ENCODE assay signal across 10 cellular contexts in genomic region chr7:6051185-6051584, GRCh38. TPM values are rescaled to one million over a fixed set of nuclear protein-coding genes. Genes with fewer than 3 reads are reported as not detected.
DNase-seq lines count a peak whose midpoint lies in the region; ATAC-seq, FAIRE-seq and TF ChIP-seq lines count a peak whose summit lies in the region.
"Not testable (repeated sequence)": the region's sequence is repeated elsewhere in the genome, so short reads cannot be mapped to it uniquely, and the experiment has no call there.
"Had no signal": no experiment of that assay in that cellular context is flagged by ENCODE, and none has a peak within 500 bp of the region (broad histone marks: within the 10 kb centered on the region; RNA-seq: fewer than 3 reads in every experiment).

No MANE protein-coding gene starts in this region.

- H3K4me2 ChIP-seq in A549 = peak overlapping the region; percentile 3; the same call in 1 of the 3 replicates
- not testable (repeated sequence) for H3K4me2 ChIP-seq in hepatocyte

- 89% methylated on average over 9 of the region's 9 CpGs for WGBS in A549 (ENCODE audit: missing lambda C conversion rate)
- 88% methylated on average over 8 of the region's 9 CpGs for WGBS in hepatocyte (ENCODE audit: low lambda C conversion rate, missing lambda C conversion rate)
- WGBS in spleen, 5 donors = 94 to 99% (median 97%) methylated on average over 9 of the region's 9 CpGs

- FAIRE-seq in A549 (lab: Jason Lieb, UNC) = not testable (repeated sequence)

- TF ChIP-seq POLR2A in A549 (IDR thresholded peaks at IDR 0.05; ENCODE audit: low read length); spleen (IDR thresholded peaks at IDR 0.05): not testable (repeated sequence)

- CTCF ChIA-PET in A549 (lab: Yijun Ruan, JAX) = interaction anchor here (1.2 to 1.6 kb wide), 2 partner anchors 26 to 194 kb away, joined by 3 to 5 read pairs; no protein-coding TSS in a partner anchor

- TF ChIP-seq EP300 in A549 (IDR thresholded peaks at IDR 0.05) = not testable (repeated sequence)

- not testable (repeated sequence) for TF ChIP-seq CTCF in A549 (IDR thresholded peaks at IDR 0.05); VCaP (conservative IDR thresholded peaks at IDR 0.05); hepatocyte (IDR thresholded peaks at IDR 0.05; ENCODE audit: poor library complexity); lower lobe of right lung (IDR thresholded peaks at IDR 0.05); spleen (IDR thresholded peaks at IDR 0.05 in 8 of 11, conservative IDR thresholded peaks at IDR 0.05 in 3 of 11)

- not testable (repeated sequence) for ATAC-seq in A549, lower lobe of right lung

- not testable (repeated sequence) for H4K20me1 ChIP-seq in hepatocyte (ENCODE audit: insufficient read depth, poor library complexity, severe bottlenecking)

- intact Hi-C loops in lower lobe of right lung (cut with DNase I); spleen (cut with DNase I; ENCODE audit: low total_unique reads): not testable (repeated sequence)

- H3K4me1 ChIP-seq in A549 = peaks cover 26% of the 10 kb centered on the region
- not testable (repeated sequence) for H3K4me1 ChIP-seq in hepatocyte (ENCODE audit: insufficient read depth); lower lobe of right lung; spleen

- H3K4me3 ChIP-seq in A549, hepatocyte, lower lobe of right lung, spleen: not testable (repeated sequence)

- not testable (repeated sequence) for H3K27me3 ChIP-seq in hepatocyte; lower lobe of right lung (ENCODE audit: low read depth); spleen (replicated peaks in 1 of 7)

- H3K79me2 ChIP-seq in hepatocyte = peaks cover 60% of the 10 kb centered on the region

- not testable (repeated sequence) for H2AFZ ChIP-seq in hepatocyte

- H3K27ac ChIP-seq in A549, spleen: not testable (repeated sequence)
- peak overlapping the region; percentile 62 for H3K27ac ChIP-seq in VCaP
- peak overlapping the region; percentile 74 for H3K27ac ChIP-seq in hepatocyte
- peak overlapping the region; percentile 36 for H3K27ac ChIP-seq in lower lobe of right lung

- POLR2A ChIA-PET in A549 (lab: Yijun Ruan, JAX) = not testable (repeated sequence)

- not testable (repeated sequence) for H3K36me3 ChIP-seq in hepatocyte (replicated peaks; ENCODE audit: insufficient read depth, low read depth)
- H3K36me3 ChIP-seq in lower lobe of right lung (peaks cover 74% of the 10 kb centered on the region), spleen (peaks cover 0 to 92% (median 57%) of the 10 kb centered on the region in 6 donors)

- not testable (repeated sequence) for TF ChIP-seq RAD21 in A549 (conservative IDR thresholded peaks at IDR 0.05 in 1 of 2, IDR thresholded peaks at IDR 0.05 in 1 of 2)

- not testable (repeated sequence) for H3K9me3 ChIP-seq in A549; hepatocyte (ENCODE audit: low read depth); lower lobe of right lung; spleen

- H3K9me2 ChIP-seq in hepatocyte (replicated peaks; ENCODE audit: insufficient read depth) = not testable (repeated sequence)

- DNase-seq in A549 (ENCODE audit: low read depth in 1 of 2, low spot score in 1 of 2); hepatocyte (ENCODE audit: low spot score); lower lobe of right lung: not testable (repeated sequence)
- DNase-seq in spleen = peak; percentile 10

RNA-seq across cellular contexts. Expression of gene EIF2AK1, which starts 7.8 kb away (rescaled TPM):
- polyA plus RNA-seq in A549 (2011; rRNA removed) = 132 and 167 TPM in 2 replicates
- 57.4 and 73.0 TPM in 2 replicates for polyA plus RNA-seq in A549 (2012; cell fraction: cytosol; rRNA removed)
- 86.2 and 172 TPM in 2 replicates for polyA plus RNA-seq in A549 (2012; cell fraction: nucleus; rRNA removed)
- 80.5 to 87.7 TPM (median 80.8 TPM) in 3 replicates for polyA plus RNA-seq in A549 (2017; fragmentation: RNase III; extraction: RNeasy Plus Mini Kit Qiagen cat#74134 plus additional on column Dnase treatment)
- 99.5 and 113 TPM in 2 replicates for polyA minus RNA-seq in A549 (2011; rRNA and poly(A)+ RNA removed)
- total RNA-seq in hepatocyte = 148 and 180 TPM in 2 replicates
- polyA plus RNA-seq in hepatocyte = 87.3 and 104 TPM in 2 replicates
- 72.0 TPM for total RNA-seq in lower lobe of right lung
- 100 to 1,000 TPM in 4 of 7 donors, 10 to 100 TPM in 3; 61.0 to 243 (median 108) TPM for total RNA-seq in spleen
- 10 to 100 TPM; 32.4 to 39.0 (median 36.6) TPM for polyA plus RNA-seq in spleen

RNA-seq across cellular contexts. Expression of gene ANKRD61, which starts 20.0 kb away (rescaled TPM):
- polyA plus RNA-seq in A549 (2011; rRNA removed) (1.0 and 1.1 TPM in 2 replicates), A549 (2017; fragmentation: RNase III; extraction: RNeasy Plus Mini Kit Qiagen cat#74134 plus additional on column Dnase treatment) (0.37 to 0.49 TPM (median 0.41 TPM) in 3 replicates), hepatocyte (0.33 and 0.81 TPM in 2 replicates), spleen (under 1 TPM in 2 of 3 donors, not detected in 1; 0.05 to 0.13 TPM)
- 0.90 and 1.1 TPM in 2 replicates for polyA plus RNA-seq in A549 (2012; cell fraction: cytosol; rRNA removed)
- polyA plus RNA-seq in A549 (2012; cell fraction: nucleus; rRNA removed) = 0.83 and 1.3 TPM in 2 replicates
- polyA minus RNA-seq in A549 (2011; rRNA and poly(A)+ RNA removed) = 1.2 and 1.3 TPM in 2 replicates
- total RNA-seq in hepatocyte (not detected in 2 replicates), lower lobe of right lung (not detected), spleen (under 1 TPM in 1 of 7 donors, not detected in 6; 0.37 TPM)
- total RNA-seq: A172; B cell; CD4-positive, CD25-positive, alpha-beta regulatory T cell; CD8-positive, alpha-beta T cell; GM23248 had no signal

RNA-seq across cellular contexts. Expression of gene AIMP2, which starts 42.1 kb away (rescaled TPM):
- polyA plus RNA-seq in A549 (2011; rRNA removed) (119 and 128 TPM in 2 replicates), A549 (2017; fragmentation: RNase III; extraction: RNeasy Plus Mini Kit Qiagen cat#74134 plus additional on column Dnase treatment) (82.0 to 90.8 TPM (median 84.4 TPM) in 3 replicates), hepatocyte (52.7 and 57.9 TPM in 2 replicates), spleen (10 to 100 TPM; 14.9 to 27.3 (median 20.9) TPM)
- 143 and 146 TPM in 2 replicates for polyA plus RNA-seq in A549 (2012; cell fraction: cytosol; rRNA removed)
- polyA plus RNA-seq in A549 (2012; cell fraction: nucleus; rRNA removed) = 110 and 139 TPM in 2 replicates
- 109 and 115 TPM in 2 replicates for polyA minus RNA-seq in A549 (2011; rRNA and poly(A)+ RNA removed)
- total RNA-seq in hepatocyte (55.1 and 55.4 TPM in 2 replicates), lower lobe of right lung (17.4 TPM), spleen (10 to 100 TPM; 14.0 to 26.8 (median 19.2) TPM)

RNA-seq across cellular contexts. Expression of gene PMS2, which starts 42.3 kb away (rescaled TPM):
- polyA plus RNA-seq in A549 (2011; rRNA removed) = 16.3 and 19.9 TPM in 2 replicates
- polyA plus RNA-seq in A549 (2012; cell fraction: cytosol; rRNA removed) = 5.9 and 6.0 TPM in 2 replicates
- 4.5 and 6.6 TPM in 2 replicates for polyA plus RNA-seq in A549 (2012; cell fraction: nucleus; rRNA removed)
- polyA plus RNA-seq in A549 (2017; fragmentation: RNase III; extraction: RNeasy Plus Mini Kit Qiagen cat#74134 plus additional on column Dnase treatment) = 14.5 to 14.7 TPM (median 14.7 TPM) in 3 replicates
- polyA minus RNA-seq in A549 (2011; rRNA and poly(A)+ RNA removed) = 14.2 and 16.5 TPM in 2 replicates
- total RNA-seq in hepatocyte = 13.9 and 15.9 TPM in 2 replicates
- polyA plus RNA-seq in hepatocyte = 5.8 and 6.2 TPM in 2 replicates
- 10.1 TPM for total RNA-seq in lower lobe of right lung
- 10 to 100 TPM; 10.8 to 20.0 (median 15.0) TPM for total RNA-seq in spleen
- polyA plus RNA-seq in spleen = 1 to 10 TPM; 4.7 to 5.6 (median 5.3) TPM

RNA-seq across cellular contexts. Expression of gene USP42, which starts 53.6 kb away (rescaled TPM):
- polyA plus RNA-seq in A549 (2011; rRNA removed) (5.3 and 8.6 TPM in 2 replicates), A549 (2017; fragmentation: RNase III; extraction: RNeasy Plus Mini Kit Qiagen cat#74134 plus additional on column Dnase treatment) (5.6 to 6.3 TPM (median 6.3 TPM) in 3 replicates), hepatocyte (8.0 and 10.0 TPM in 2 replicates), spleen (1 to 10 TPM; 2.2 to 3.8 (median 3.0) TPM)
- polyA plus RNA-seq in A549 (2012; cell fraction: cytosol; rRNA removed) = 4.8 and 6.1 TPM in 2 replicates
- polyA plus RNA-seq in A549 (2012; cell fraction: nucleus; rRNA removed) = 10.5 and 13.1 TPM in 2 replicates
- polyA minus RNA-seq in A549 (2011; rRNA and poly(A)+ RNA removed) = 5.9 and 6.6 TPM in 2 replicates
- total RNA-seq in hepatocyte (6.0 and 6.5 TPM in 2 replicates), lower lobe of right lung (10.6 TPM), spleen (10 to 100 TPM in 5 of 7 donors, 1 to 10 TPM in 2; 9.3 to 14.7 (median 11.8) TPM)
